ENCODE assay signal across 1 cellular context in the genomic region with DNA sequence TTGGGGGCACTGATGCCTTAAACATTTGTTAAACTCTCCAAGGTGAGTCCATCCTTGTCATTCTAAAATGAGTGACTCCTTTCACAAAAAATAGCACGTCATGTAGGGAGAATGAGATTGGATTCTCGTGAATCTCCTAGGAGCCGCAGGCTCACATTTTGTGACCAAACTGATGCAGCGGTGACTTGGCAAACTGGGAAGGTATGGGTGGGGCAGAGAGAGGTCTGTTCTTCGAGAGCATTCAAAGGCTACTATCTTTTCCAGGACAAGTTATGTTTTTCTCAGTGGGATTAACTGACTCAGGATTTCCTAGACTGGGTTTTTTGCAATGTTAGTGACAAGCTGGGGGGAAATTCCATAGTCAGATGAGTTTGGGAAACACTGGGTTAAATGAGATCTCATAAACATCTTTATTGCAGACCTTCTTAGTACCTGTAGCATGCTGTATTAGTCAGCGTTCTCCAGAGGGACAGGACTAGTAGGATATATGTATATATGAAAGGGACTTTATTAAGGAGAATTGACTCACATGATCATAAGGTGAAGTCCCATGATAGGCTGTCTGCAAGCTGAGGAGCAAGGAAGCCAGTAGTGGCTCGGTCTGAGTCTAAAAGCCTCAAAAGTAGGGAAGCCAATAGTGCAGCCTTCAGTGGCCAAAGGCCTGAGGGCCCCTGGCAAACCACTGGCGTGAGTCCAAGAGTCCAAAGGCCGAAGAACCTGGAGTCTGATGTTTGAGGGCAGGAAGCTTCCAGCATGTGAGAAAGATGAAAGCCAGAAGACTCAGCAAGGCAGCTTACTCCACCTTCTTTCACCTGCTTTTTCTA.
TF ChIP-seq lines count a peak whose summit lies in the region.

No MANE protein-coding gene starts in this region.

TF ChIP-seq in HepG2, 621 proteins besides CTCF, POLR2A, EP300 and RAD21 (continued from another document and continues in another):
- TF ChIP-seq, protein P1, sequence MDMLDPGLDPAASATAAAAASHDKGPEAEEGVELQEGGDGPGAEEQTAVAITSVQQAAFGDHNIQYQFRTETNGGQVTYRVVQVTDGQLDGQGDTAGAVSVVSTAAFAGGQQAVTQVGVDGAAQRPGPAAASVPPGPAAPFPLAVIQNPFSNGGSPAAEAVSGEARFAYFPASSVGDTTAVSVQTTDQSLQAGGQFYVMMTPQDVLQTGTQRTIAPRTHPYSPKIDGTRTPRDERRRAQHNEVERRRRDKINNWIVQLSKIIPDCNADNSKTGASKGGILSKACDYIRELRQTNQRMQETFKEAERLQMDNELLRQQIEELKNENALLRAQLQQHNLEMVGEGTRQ (IDR thresholded peaks at IDR 0.05; ENCODE audit: low read depth, low read length) = no peak
- TF ChIP-seq, protein P1 (CRISPR knock-in tag; IDR thresholded peaks at IDR 0.05; ENCODE audit: borderline replicate concordance) = no peak
- TF ChIP-seq, protein P2, sequence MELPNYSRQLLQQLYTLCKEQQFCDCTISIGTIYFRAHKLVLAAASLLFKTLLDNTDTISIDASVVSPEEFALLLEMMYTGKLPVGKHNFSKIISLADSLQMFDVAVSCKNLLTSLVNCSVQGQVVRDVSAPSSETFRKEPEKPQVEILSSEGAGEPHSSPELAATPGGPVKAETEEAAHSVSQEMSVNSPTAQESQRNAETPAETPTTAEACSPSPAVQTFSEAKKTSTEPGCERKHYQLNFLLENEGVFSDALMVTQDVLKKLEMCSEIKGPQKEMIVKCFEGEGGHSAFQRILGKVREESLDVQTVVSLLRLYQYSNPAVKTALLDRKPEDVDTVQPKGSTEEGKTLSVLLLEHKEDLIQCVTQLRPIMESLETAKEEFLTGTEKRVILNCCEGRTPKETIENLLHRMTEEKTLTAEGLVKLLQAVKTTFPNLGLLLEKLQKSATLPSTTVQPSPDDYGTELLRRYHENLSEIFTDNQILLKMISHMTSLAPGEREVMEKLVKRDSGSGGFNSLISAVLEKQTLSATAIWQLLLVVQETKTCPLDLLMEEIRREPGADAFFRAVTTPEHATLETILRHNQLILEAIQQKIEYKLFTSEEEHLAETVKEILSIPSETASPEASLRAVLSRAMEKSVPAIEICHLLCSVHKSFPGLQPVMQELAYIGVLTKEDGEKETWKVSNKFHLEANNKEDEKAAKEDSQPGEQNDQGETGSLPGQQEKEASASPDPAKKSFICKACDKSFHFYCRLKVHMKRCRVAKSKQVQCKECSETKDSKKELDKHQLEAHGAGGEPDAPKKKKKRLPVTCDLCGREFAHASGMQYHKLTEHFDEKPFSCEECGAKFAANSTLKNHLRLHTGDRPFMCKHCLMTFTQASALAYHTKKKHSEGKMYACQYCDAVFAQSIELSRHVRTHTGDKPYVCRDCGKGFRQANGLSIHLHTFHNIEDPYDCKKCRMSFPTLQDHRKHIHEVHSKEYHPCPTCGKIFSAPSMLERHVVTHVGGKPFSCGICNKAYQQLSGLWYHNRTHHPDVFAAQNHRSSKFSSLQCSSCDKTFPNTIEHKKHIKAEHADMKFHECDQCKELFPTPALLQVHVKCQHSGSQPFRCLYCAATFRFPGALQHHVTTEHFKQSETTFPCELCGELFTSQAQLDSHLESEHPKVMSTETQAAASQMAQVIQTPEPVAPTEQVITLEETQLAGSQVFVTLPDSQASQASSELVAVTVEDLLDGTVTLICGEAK (IDR thresholded peaks at IDR 0.05) = no peak
- TF ChIP-seq, protein P2 (CRISPR knock-in tag; IDR thresholded peaks at IDR 0.05) = no peak; the same call in 1 of the 2 replicates
- TF ChIP-seq ZNF83 (CRISPR knock-in tag; IDR thresholded peaks at IDR 0.05; ENCODE audit: borderline replicate concordance) = no peak
- TF ChIP-seq ISX (CRISPR knock-in tag; conservative IDR thresholded peaks at IDR 0.05) = no peak
- no peak for TF ChIP-seq MZF1 (CRISPR knock-in tag; IDR thresholded peaks at IDR 0.05; ENCODE audit: borderline replicate concordance)
- TF ChIP-seq HOXA5 (CRISPR knock-in tag; IDR thresholded peaks at IDR 0.05) = no peak
- TF ChIP-seq MED1 (CRISPR knock-in tag; IDR thresholded peaks at IDR 0.05) = 0 out of 2 replicates have a peak, but pooled peaks have one; percentile 27
- TF ChIP-seq, protein P3, sequence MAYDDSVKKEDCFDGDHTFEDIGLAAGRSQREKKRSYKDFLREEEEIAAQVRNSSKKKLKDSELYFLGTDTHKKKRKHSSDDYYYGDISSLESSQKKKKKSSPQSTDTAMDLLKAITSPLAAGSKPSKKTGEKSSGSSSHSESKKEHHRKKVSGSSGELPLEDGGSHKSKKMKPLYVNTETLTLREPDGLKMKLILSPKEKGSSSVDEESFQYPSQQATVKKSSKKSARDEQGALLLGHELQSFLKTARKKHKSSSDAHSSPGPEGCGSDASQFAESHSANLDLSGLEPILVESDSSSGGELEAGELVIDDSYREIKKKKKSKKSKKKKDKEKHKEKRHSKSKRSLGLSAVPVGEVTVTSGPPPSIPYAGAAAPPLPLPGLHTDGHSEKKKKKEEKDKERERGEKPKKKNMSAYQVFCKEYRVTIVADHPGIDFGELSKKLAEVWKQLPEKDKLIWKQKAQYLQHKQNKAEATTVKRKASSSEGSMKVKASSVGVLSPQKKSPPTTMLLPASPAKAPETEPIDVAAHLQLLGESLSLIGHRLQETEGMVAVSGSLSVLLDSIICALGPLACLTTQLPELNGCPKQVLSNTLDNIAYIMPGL (CRISPR knock-in tag; IDR thresholded peaks at IDR 0.05; ENCODE audit: borderline replicate concordance in 1 of 2, low read depth in 1 of 2) = no peak
- TF ChIP-seq ZNF556 (CRISPR knock-in tag; IDR thresholded peaks at IDR 0.05; ENCODE audit: borderline replicate concordance) = no peak
- no peak for TF ChIP-seq ZSCAN21 (CRISPR knock-in tag; IDR thresholded peaks at IDR 0.05; ENCODE audit: borderline replicate concordance)
- TF ChIP-seq ADNP (CRISPR knock-in tag; IDR thresholded peaks at IDR 0.05) = no peak
- TF ChIP-seq, protein P4, sequence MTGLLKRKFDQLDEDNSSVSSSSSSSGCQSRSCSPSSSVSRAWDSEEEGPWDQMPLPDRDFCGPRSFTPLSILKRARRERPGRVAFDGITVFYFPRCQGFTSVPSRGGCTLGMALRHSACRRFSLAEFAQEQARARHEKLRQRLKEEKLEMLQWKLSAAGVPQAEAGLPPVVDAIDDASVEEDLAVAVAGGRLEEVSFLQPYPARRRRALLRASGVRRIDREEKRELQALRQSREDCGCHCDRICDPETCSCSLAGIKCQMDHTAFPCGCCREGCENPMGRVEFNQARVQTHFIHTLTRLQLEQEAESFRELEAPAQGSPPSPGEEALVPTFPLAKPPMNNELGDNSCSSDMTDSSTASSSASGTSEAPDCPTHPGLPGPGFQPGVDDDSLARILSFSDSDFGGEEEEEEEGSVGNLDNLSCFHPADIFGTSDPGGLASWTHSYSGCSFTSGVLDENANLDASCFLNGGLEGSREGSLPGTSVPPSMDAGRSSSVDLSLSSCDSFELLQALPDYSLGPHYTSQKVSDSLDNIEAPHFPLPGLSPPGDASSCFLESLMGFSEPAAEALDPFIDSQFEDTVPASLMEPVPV (CRISPR knock-in tag; IDR thresholded peaks at IDR 0.05) = no peak
- no peak for TF ChIP-seq RFXAP (CRISPR knock-in tag; IDR thresholded peaks at IDR 0.05; ENCODE audit: borderline replicate concordance)
- TF ChIP-seq ZNF749 (CRISPR knock-in tag; IDR thresholded peaks at IDR 0.05; ENCODE audit: borderline replicate concordance) = no peak
- TF ChIP-seq, protein P5, sequence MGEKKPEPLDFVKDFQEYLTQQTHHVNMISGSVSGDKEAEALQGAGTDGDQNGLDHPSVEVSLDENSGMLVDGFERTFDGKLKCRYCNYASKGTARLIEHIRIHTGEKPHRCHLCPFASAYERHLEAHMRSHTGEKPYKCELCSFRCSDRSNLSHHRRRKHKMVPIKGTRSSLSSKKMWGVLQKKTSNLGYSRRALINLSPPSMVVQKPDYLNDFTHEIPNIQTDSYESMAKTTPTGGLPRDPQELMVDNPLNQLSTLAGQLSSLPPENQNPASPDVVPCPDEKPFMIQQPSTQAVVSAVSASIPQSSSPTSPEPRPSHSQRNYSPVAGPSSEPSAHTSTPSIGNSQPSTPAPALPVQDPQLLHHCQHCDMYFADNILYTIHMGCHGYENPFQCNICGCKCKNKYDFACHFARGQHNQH (CRISPR knock-in tag; IDR thresholded peaks at IDR 0.05) = 0 out of 2 replicates have a peak, but pooled peaks have one; percentile 43
- TF ChIP-seq, protein P6, sequence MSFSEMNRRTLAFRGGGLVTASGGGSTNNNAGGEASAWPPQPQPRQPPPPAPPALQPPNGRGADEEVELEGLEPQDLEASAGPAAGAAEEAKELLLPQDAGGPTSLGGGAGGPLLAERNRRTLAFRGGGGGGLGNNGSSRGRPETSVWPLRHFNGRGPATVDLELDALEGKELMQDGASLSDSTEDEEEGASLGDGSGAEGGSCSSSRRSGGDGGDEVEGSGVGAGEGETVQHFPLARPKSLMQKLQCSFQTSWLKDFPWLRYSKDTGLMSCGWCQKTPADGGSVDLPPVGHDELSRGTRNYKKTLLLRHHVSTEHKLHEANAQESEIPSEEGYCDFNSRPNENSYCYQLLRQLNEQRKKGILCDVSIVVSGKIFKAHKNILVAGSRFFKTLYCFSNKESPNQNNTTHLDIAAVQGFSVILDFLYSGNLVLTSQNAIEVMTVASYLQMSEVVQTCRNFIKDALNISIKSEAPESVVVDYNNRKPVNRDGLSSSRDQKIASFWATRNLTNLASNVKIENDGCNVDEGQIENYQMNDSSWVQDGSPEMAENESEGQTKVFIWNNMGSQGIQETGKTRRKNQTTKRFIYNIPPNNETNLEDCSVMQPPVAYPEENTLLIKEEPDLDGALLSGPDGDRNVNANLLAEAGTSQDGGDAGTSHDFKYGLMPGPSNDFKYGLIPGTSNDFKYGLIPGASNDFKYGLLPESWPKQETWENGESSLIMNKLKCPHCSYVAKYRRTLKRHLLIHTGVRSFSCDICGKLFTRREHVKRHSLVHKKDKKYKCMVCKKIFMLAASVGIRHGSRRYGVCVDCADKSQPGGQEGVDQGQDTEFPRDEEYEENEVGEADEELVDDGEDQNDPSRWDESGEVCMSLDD (CRISPR knock-in tag; IDR thresholded peaks at IDR 0.05; ENCODE audit: borderline replicate concordance) = no peak
- no peak for TF ChIP-seq SOX13 (IDR thresholded peaks at IDR 0.05)
- TF ChIP-seq SOX13 (CRISPR knock-in tag; conservative IDR thresholded peaks at IDR 0.05 in 1 of 2, IDR thresholded peaks at IDR 0.05 in 1 of 2) = no peak; a peak in 1 of 4 replicates
- no peak for TF ChIP-seq HOXD1 (CRISPR knock-in tag; IDR thresholded peaks at IDR 0.05)
- TF ChIP-seq, protein P7, sequence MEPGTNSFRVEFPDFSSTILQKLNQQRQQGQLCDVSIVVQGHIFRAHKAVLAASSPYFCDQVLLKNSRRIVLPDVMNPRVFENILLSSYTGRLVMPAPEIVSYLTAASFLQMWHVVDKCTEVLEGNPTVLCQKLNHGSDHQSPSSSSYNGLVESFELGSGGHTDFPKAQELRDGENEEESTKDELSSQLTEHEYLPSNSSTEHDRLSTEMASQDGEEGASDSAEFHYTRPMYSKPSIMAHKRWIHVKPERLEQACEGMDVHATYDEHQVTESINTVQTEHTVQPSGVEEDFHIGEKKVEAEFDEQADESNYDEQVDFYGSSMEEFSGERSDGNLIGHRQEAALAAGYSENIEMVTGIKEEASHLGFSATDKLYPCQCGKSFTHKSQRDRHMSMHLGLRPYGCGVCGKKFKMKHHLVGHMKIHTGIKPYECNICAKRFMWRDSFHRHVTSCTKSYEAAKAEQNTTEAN (CRISPR knock-in tag; conservative IDR thresholded peaks at IDR 0.05) = no peak
- TF ChIP-seq TCF7 (IDR thresholded peaks at IDR 0.05; ENCODE audit: low read depth) = peak; percentile 63; the same call in 1 of the 2 replicates
